In genomic region chr12:25985296-25985992, GRCh38 we compare ENCODE assay signal across 19 cellular contexts. TPM values are rescaled to one million over a fixed set of nuclear protein-coding genes. Genes with fewer than 3 reads are reported as not detected.
DNase-seq lines count a peak whose midpoint lies in the region; ATAC-seq and TF ChIP-seq lines count a peak whose summit lies in the region.
"Had no signal": no experiment of that assay in that cellular context is flagged by ENCODE, and none has a peak within 500 bp of the region (broad histone marks: within the 10 kb centered on the region; RNA-seq: fewer than 3 reads in every experiment).

No MANE protein-coding gene starts in this region.

- no peaks in the 10 kb centered on the region for H3K27me3 Mint-ChIP-seq in activated CD4-positive, alpha-beta memory T cell treated with anti-CD3 and anti-CD28 coated beads, Interleukin-2, amount 10 ng/mL, durations not matched to agents 7 days and 5 days
- H3K27me3 Mint-ChIP-seq: stimulated activated naive B cell treated with anti-CD40 and anti-IgM and Interleukin-4, amounts not matched to agents 10 μg/mL and 1 μg/mL and 100 μg/mL, for 72 hours had no signal

- CTCF ChIA-PET in activated CD4-positive, alpha-beta memory T cell treated with anti-CD3 and anti-CD28 coated beads, Interleukin-2, amount 10 ng/mL, durations not matched to agents 7 days and 5 days (lab: Charles Lee), result no interaction called here

- H3K9ac ChIP-seq in muscle layer of colon (ENCODE audit: low read length), result peak overlapping the region; percentile 11

- no peak for DNase-seq in left ventricle myocardium superior
- no peak for DNase-seq in Right ventricle myocardium inferior (ENCODE audit: missing footprints)
- DNase-seq in WERI-Rb-1, result peak; percentile 38
- DNase-seq in NCI-H2196 treated with DMSO at 0.1 percent for 48 hours (lab: John Stamatoyannopoulos, UW; ENCODE audit: unreplicated experiment), result no peak
- DNase-seq in medulla oblongata (ENCODE audit: extremely low spot score), result no peak
- DNase-seq in stimulated activated CD4-positive, alpha-beta T cell treated with anti-CD3 and anti-CD28 coated beads, Interleukin-2, amount 100 ng/mL, for 48 hours, result no peak
- no peak for DNase-seq in activated CD4-positive, alpha-beta memory T cell treated with anti-CD3 and anti-CD28 coated beads, Interleukin-2, amount 10 ng/mL, durations not matched to agents 7 days and 5 days
- DNase-seq: activated CD4-positive, alpha-beta T cell treated with anti-CD3 and anti-CD28 coated beads, Interleukin-2, amount 10 ng/mL, durations not matched to agents 24 days and 14 days; activated CD8-positive, alpha-beta memory T cell treated with anti-CD3 and anti-CD28 coated beads, Interleukin-2, amount 50 U/mL, for 48 hours; activated gamma-delta T cell; amniotic stem cell; DND-41; foreskin fibroblast; NCI-H187; PC-9; stimulated activated naive B cell treated with anti-CD40 and anti-IgM and Interleukin-4, amounts not matched to agents 10 μg/mL and 1 μg/mL and 100 μg/mL, for 72 hours had no signal

- POLR2A ChIA-PET in activated CD4-positive, alpha-beta memory T cell treated with anti-CD3 and anti-CD28 coated beads, Interleukin-2, amount 10 ng/mL, durations not matched to agents 7 days and 5 days (lab: Charles Lee), result no interaction called here

- no peaks in the 10 kb centered on the region for H3K9me3 ChIP-seq in WERI-Rb-1 (ENCODE audit: severe bottlenecking)
- H3K9me3 ChIP-seq in muscle layer of colon (ENCODE audit: low read length), result no peaks in the 10 kb centered on the region
- H3K9me3 ChIP-seq: tibial nerve had no signal

- no peak overlapping the region for H3K27ac Mint-ChIP-seq in activated CD4-positive, alpha-beta memory T cell treated with anti-CD3 and anti-CD28 coated beads, Interleukin-2, amount 10 ng/mL, durations not matched to agents 7 days and 5 days
- H3K27ac Mint-ChIP-seq: activated CD4-positive, alpha-beta T cell treated with anti-CD3 and anti-CD28 coated beads, Interleukin-2, amount 10 ng/mL, durations not matched to agents 24 days and 14 days; stimulated activated naive B cell treated with anti-CD40 and anti-IgM and Interleukin-4, amounts not matched to agents 10 μg/mL and 1 μg/mL and 100 μg/mL, for 72 hours had no signal

- peak; percentile 23 for ATAC-seq in left ventricle myocardium superior
- ATAC-seq in Right ventricle myocardium inferior, result no peak
- ATAC-seq: stimulated activated naive B cell treated with anti-CD40 and anti-IgM and Interleukin-4, amounts not matched to agents 10 μg/mL and 1 μg/mL and 100 μg/mL, for 72 hours had no signal

- H3K27ac ChIP-seq in WERI-Rb-1, result peak overlapping the region; percentile 64
- H3K27ac ChIP-seq in muscle layer of colon (ENCODE audit: low read depth, low read length), result peak overlapping the region; percentile 69
- H3K27ac ChIP-seq: C4-2B, PC-9, tibial nerve had no signal

- peaks cover 74% of the 10 kb centered on the region for H3K4me1 ChIP-seq in muscle layer of colon (ENCODE audit: insufficient read depth, low read length)

- no peak overlapping the region for H3K4me3 Mint-ChIP-seq in activated CD4-positive, alpha-beta memory T cell treated with anti-CD3 and anti-CD28 coated beads, Interleukin-2, amount 10 ng/mL, durations not matched to agents 7 days and 5 days
- H3K4me3 Mint-ChIP-seq: activated CD4-positive, alpha-beta T cell treated with anti-CD3 and anti-CD28 coated beads, Interleukin-2, amount 10 ng/mL, durations not matched to agents 24 days and 14 days; stimulated activated naive B cell treated with anti-CD40 and anti-IgM and Interleukin-4, amounts not matched to agents 10 μg/mL and 1 μg/mL and 100 μg/mL, for 72 hours had no signal

- intact Hi-C loops in left ventricle myocardium superior (cut with micrococcal nuclease) (no loop called here), Right ventricle myocardium inferior (cut with DNase I) (no loop called here)

- no peak overlapping the region; the same call in 1 of the 2 replicates for H3K4me3 ChIP-seq in WERI-Rb-1 (ENCODE audit: low read depth, low read length)
- peak overlapping the region in 1 of 2 donors; percentile 8 for H3K4me3 ChIP-seq in muscle layer of colon (ENCODE audit: low read depth in 1 of 2, low read length in 2 of 2)
- H3K4me3 ChIP-seq: PC-9, tibial nerve had no signal

- H3K36me3 Mint-ChIP-seq in activated CD4-positive, alpha-beta memory T cell treated with anti-CD3 and anti-CD28 coated beads, Interleukin-2, amount 10 ng/mL, durations not matched to agents 7 days and 5 days (ENCODE audit: low read depth), result no peaks in the 10 kb centered on the region
- H3K36me3 Mint-ChIP-seq: stimulated activated naive B cell treated with anti-CD40 and anti-IgM and Interleukin-4, amounts not matched to agents 10 μg/mL and 1 μg/mL and 100 μg/mL, for 72 hours had no signal

- H3K4me1 Mint-ChIP-seq in activated CD4-positive, alpha-beta memory T cell treated with anti-CD3 and anti-CD28 coated beads, Interleukin-2, amount 10 ng/mL, durations not matched to agents 7 days and 5 days, result no peaks in the 10 kb centered on the region
- H3K4me1 Mint-ChIP-seq: stimulated activated naive B cell treated with anti-CD40 and anti-IgM and Interleukin-4, amounts not matched to agents 10 μg/mL and 1 μg/mL and 100 μg/mL, for 72 hours had no signal

- TF ChIP-seq CTCF in WERI-Rb-1 (IDR thresholded peaks at IDR 0.05; ENCODE audit: low read depth, low read length), result no peak

- H3K27me3 ChIP-seq in WERI-Rb-1 (ENCODE audit: insufficient read depth, low read depth, severe bottlenecking) (no peaks in the 10 kb centered on the region), muscle layer of colon (ENCODE audit: control insufficient read depth in 1 of 2, insufficient read depth in 2 of 2, low read length in 2 of 2) (no peaks in the 10 kb centered on the region)
- H3K27me3 ChIP-seq: tibial nerve had no signal

- H3K36me3 ChIP-seq in WERI-Rb-1 (no peaks in the 10 kb centered on the region; the same call in 1 of the 2 replicates), muscle layer of colon (ENCODE audit: insufficient read depth, low read length) (no peaks in the 10 kb centered on the region)
- H3K36me3 ChIP-seq: tibial nerve had no signal

- H3K9me3 Mint-ChIP-seq in activated CD4-positive, alpha-beta memory T cell treated with anti-CD3 and anti-CD28 coated beads, Interleukin-2, amount 10 ng/mL, durations not matched to agents 7 days and 5 days, result no peaks in the 10 kb centered on the region
- H3K9me3 Mint-ChIP-seq: activated CD4-positive, alpha-beta T cell treated with anti-CD3 and anti-CD28 coated beads, Interleukin-2, amount 10 ng/mL, durations not matched to agents 24 days and 14 days; stimulated activated naive B cell treated with anti-CD40 and anti-IgM and Interleukin-4, amounts not matched to agents 10 μg/mL and 1 μg/mL and 100 μg/mL, for 72 hours had no signal

RNA-seq across cellular contexts. Expression of gene RASSF8, which starts 27.0 kb away (rescaled TPM):
- total RNA-seq in left ventricle myocardium superior, result 22.9 TPM
- 26.2 TPM for total RNA-seq in Right ventricle myocardium inferior
- total RNA-seq in activated CD4-positive, alpha-beta memory T cell treated with anti-CD3 and anti-CD28 coated beads, Interleukin-2, amount 10 ng/mL, durations not matched to agents 7 days and 5 days, result 1 to 10 TPM in 1 of 2 experiments, under 1 TPM in 1; 0.65 to 1.2 TPM

Comparison
In these comparisons a context has a peak if more than half of its experiments do, and no peak if none do; other contexts are left out.
1. RNA of gene RASSF8, which starts 27.0 kb away (total RNA-seq): 26.2 TPM in Right ventricle myocardium inferior (single experiment) and 22.9 TPM in left ventricle myocardium superior (single experiment); 0.65 to 1.2 TPM in activated CD4-positive, alpha-beta memory T cell treated with anti-CD3 and anti-CD28 coated beads, Interleukin-2, amount 10 ng/mL, durations not matched to agents 7 days and 5 days; every median in the first group is over 10 times any median in the second.